ENCODE assay signal across 31 cellular contexts in the genomic region with DNA sequence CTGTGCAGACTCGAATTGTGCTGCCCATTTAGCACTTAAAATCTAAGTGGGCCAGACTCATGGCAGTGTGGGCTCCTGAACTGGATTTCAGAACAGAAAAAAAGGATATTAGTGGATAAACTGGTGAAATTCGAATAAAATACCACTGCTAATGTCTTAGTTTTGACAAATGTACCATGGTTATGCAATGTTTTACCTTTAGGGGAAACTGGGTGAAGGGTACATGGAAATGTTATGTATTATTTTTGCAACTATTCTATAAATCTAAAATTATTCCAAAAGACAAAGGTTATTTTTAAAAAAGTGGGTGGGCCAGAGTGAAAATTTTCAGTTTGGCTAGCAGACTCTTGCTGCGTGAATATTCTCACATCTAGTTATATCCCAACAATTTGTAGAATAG.
"Had no signal": no experiment of that assay in that cellular context is flagged by ENCODE, and none has a peak within 500 bp of the region (broad histone marks: within the 10 kb centered on the region; RNA-seq: fewer than 3 reads in every experiment).

No MANE protein-coding gene starts in this region.

- H3K27me3 ChIP-seq: brain microvascular endothelial cell, dorsolateral prefrontal cortex had no signal

- H3K27ac Mint-ChIP-seq: activated CD8-positive, alpha-beta T cell treated with anti-CD3 and anti-CD28 coated beads for 36 hours; activated naive CD8-positive, alpha-beta T cell; activated T-helper 17 cell treated with anti-CD3 and anti-CD28 coated beads, Interleukin-2, amount 50 U/mL, for 72 hours; dendritic cell treated with granulocyte-macrophage colony-stimulating factor and Interleukin-4, amounts not matched to agents 40 ng/mL and 50 ng/mL, for 4 days; endodermal cell; T-helper 17 cell; T-helper 2 cell treated with Interferon-gamma antibody and Interleukin-4, amounts not matched to agents 5 μg/mL and 100 μg/mL, for 36 hours had no signal

- H3K4me3 Mint-ChIP-seq: activated CD8-positive, alpha-beta T cell treated with anti-CD3 and anti-CD28 coated beads for 36 hours; activated naive CD8-positive, alpha-beta T cell; activated T-cell treated with anti-CD3 and anti-CD28 coated beads, Interleukin-2, amount 50 U/mL, for 4 hours; activated T-helper 17 cell treated with anti-CD3 and anti-CD28 coated beads, Interleukin-2, amount 50 U/mL, for 72 hours; central memory CD8-positive, alpha-beta T cell; dendritic cell treated with granulocyte-macrophage colony-stimulating factor and Interleukin-4, amounts not matched to agents 40 ng/mL and 50 ng/mL, for 4 days; endodermal cell; T-helper 17 cell; T-helper 2 cell treated with Interferon-gamma antibody and Interleukin-4, amounts not matched to agents 5 μg/mL and 100 μg/mL, for 36 hours had no signal

- H3K9me3 Mint-ChIP-seq: activated CD8-positive, alpha-beta T cell treated with anti-CD3 and anti-CD28 coated beads for 36 hours; activated T-cell treated with anti-CD3 and anti-CD28 coated beads, Interleukin-2, amount 50 U/mL, for 4 hours; dendritic cell treated with granulocyte-macrophage colony-stimulating factor and Interleukin-4, amounts not matched to agents 40 ng/mL and 50 ng/mL, for 4 days; endodermal cell; T-helper 2 cell treated with Interferon-gamma antibody and Interleukin-4, amounts not matched to agents 5 μg/mL and 100 μg/mL, for 36 hours had no signal

- H3K27ac ChIP-seq: brain microvascular endothelial cell, coronary artery had no signal

- H3K4me3 ChIP-seq: coronary artery, dorsolateral prefrontal cortex had no signal

- H3K36me3 Mint-ChIP-seq: activated naive CD8-positive, alpha-beta T cell had no signal

- FAIRE-seq: astrocyte, bronchial epithelial cell, frontal cortex had no signal

- ATAC-seq: activated CD4-positive, CD25-positive, alpha-beta regulatory T cell treated with anti-CD3 and anti-CD28 coated beads, Interleukin-2, amount 50 U/mL, for 24 hours; activated CD8-positive, alpha-beta T cell treated with anti-CD3 and anti-CD28 coated beads for 36 hours; activated T-cell treated with anti-CD3 and anti-CD28 coated beads, Interleukin-2, amount 50 U/mL, for 4 hours; activated T-helper 17 cell treated with anti-CD3 and anti-CD28 coated beads, Interleukin-2, amount 50 U/mL, for 72 hours; esophagus mucosa; T-helper 17 cell had no signal

- H3K27me3 Mint-ChIP-seq: activated T-helper 17 cell treated with anti-CD3 and anti-CD28 coated beads, Interleukin-2, amount 50 U/mL, for 72 hours; central memory CD8-positive, alpha-beta T cell; dendritic cell treated with granulocyte-macrophage colony-stimulating factor and Interleukin-4, amounts not matched to agents 40 ng/mL and 50 ng/mL, for 4 days; T-helper 17 cell had no signal

- DNase-seq: activated CD4-positive, alpha-beta T cell treated with anti-CD3 and anti-CD28 coated beads for 48 hours; activated CD4-positive, alpha-beta T cell treated with anti-CD3 and anti-CD28 coated beads, Interleukin-2, amount 50 U/mL, for 1 hour; activated CD4-positive, alpha-beta T cell treated with anti-CD3 and anti-CD28 coated beads, Interleukin-2, amount 50 U/mL, for 48 hours; activated CD8-positive, alpha-beta memory T cell treated with anti-CD3 and anti-CD28 coated beads for 24 hours; activated CD8-positive, alpha-beta T cell treated with anti-CD3 and anti-CD28 coated beads for 36 hours; activated effector memory CD4-positive, alpha-beta T cell treated with Interleukin-2 at 50 U/mL for 16 hours; activated gamma-delta T cell treated with Interleukin-2 at 50 U/mL for 16 hours; activated naive CD4-positive, alpha-beta T cell treated with anti-CD3 and anti-CD28 coated beads, Interleukin-2, amount 50 U/mL, for 16 hours; activated naive CD4-positive, alpha-beta T cell treated with Interleukin-2 at 50 U/mL for 16 hours; activated T-cell treated with anti-CD3 and anti-CD28 coated beads, Interleukin-2, amount 50 U/mL, for 4 hours; amniotic stem cell; anterior cingulate cortex; brain microvascular endothelial cell; dorsolateral prefrontal cortex; effector memory CD4-positive, alpha-beta T cell; endodermal cell; foreskin fibroblast; head of caudate nucleus; T-helper 1 cell; T-helper 17 cell had no signal

- H3K4me1 Mint-ChIP-seq: activated T-helper 17 cell treated with anti-CD3 and anti-CD28 coated beads, Interleukin-2, amount 50 U/mL, for 72 hours; central memory CD8-positive, alpha-beta T cell; T-helper 17 cell had no signal

- H3K36me3 ChIP-seq: brain microvascular endothelial cell had no signal
